Comparison of ENCODE assay signal across 8 cellular contexts in genomic region chr19:49497047-49497789, GRCh38. TPM values are rescaled to one million over a fixed set of nuclear protein-coding genes. Genes with fewer than 3 reads are reported as not detected.
A peak's percentile ranks its signal among the peaks of the same experiment; 100 is the strongest.
DNase-seq lines count a peak whose midpoint lies in the region; ATAC-seq and TF ChIP-seq lines count a peak whose summit lies in the region.

No MANE protein-coding gene starts in this region.

- no peak for TF ChIP-seq CTCF in CD8-positive, alpha-beta T cell (IDR thresholded peaks at IDR 0.05)
- TF ChIP-seq CTCF in brain microvascular endothelial cell (IDR thresholded peaks at IDR 0.05; ENCODE audit: low read depth, low read length, missing control alignments), result no peak

- H3K27ac ChIP-seq in CD8-positive, alpha-beta T cell (ENCODE audit: low read depth, low read length), result peak overlapping the region; percentile 95
- peak overlapping the region; percentile 94 for H3K27ac ChIP-seq in HUES64 (ENCODE audit: low read depth, low read length)
- peak overlapping the region; percentile 92 for H3K27ac ChIP-seq in brain microvascular endothelial cell

- H3K27me3 ChIP-seq in CD8-positive, alpha-beta T cell (ENCODE audit: insufficient read depth, low read length), result no peaks in the 10 kb centered on the region
- H3K27me3 ChIP-seq in HUES64 (ENCODE audit: insufficient read depth, low read length), result no peaks in the 10 kb centered on the region
- H3K27me3 ChIP-seq in brain microvascular endothelial cell (replicated peaks), result no peaks in the 10 kb centered on the region

- peaks cover 56% of the 10 kb centered on the region for H3K36me3 Mint-ChIP-seq in CD8-positive, alpha-beta T cell
- H3K36me3 Mint-ChIP-seq in T-helper 17 cell (ENCODE audit: low read depth), result peaks cover 25% of the 10 kb centered on the region

- WGBS in HUES64, result 43% methylated on average over 22 of the region's 22 CpGs

- H3K36me3 ChIP-seq in CD8-positive, alpha-beta T cell (ENCODE audit: insufficient read depth, low read length), result peaks cover 36% of the 10 kb centered on the region
- H3K36me3 ChIP-seq in HUES64 (ENCODE audit: insufficient read depth, low read length) (peaks cover 41% of the 10 kb centered on the region), brain microvascular endothelial cell (replicated peaks) (peaks cover 46% of the 10 kb centered on the region)

- ATAC-seq in CD8-positive, alpha-beta T cell, result peak; percentile 9
- ATAC-seq in T-helper 17 cell (peak; percentile 16), GM18520 (IDR thresholded peaks at IDR 0.05; ENCODE audit: unreplicated experiment) (no peak)

- no peaks in the 10 kb centered on the region for H3K27me3 Mint-ChIP-seq in CD8-positive, alpha-beta T cell (ENCODE audit: low read depth)
- no peaks in the 10 kb centered on the region for H3K27me3 Mint-ChIP-seq in T-helper 17 cell

- H3K4me1 ChIP-seq in CD8-positive, alpha-beta T cell (ENCODE audit: insufficient read depth, low read length), result peaks cover 39% of the 10 kb centered on the region
- peaks cover 20% of the 10 kb centered on the region for H3K4me1 ChIP-seq in HUES64 (ENCODE audit: insufficient read depth, low read length)

- H3K9me3 ChIP-seq in CD8-positive, alpha-beta T cell (ENCODE audit: low read length), result no peaks in the 10 kb centered on the region
- H3K9me3 ChIP-seq in HUES64 (ENCODE audit: insufficient read depth, low read depth, low read length) (no peaks in the 10 kb centered on the region), T-helper 17 cell (ENCODE audit: control insufficient read depth, low read length, poor library complexity, severe bottlenecking) (no peaks in the 10 kb centered on the region)

- intact Hi-C loops in CD8-positive, alpha-beta T cell (cut with DNase I, micrococcal nuclease), result loop anchor here in 1 of 2 experiments (2.0 kb wide), 2 partner anchors 54 to 322 kb away; partner anchors contain the start of gene MED25

- H3K9ac ChIP-seq in HUES64 (ENCODE audit: low read depth, low read length), result peak overlapping the region; percentile 100

- H3K27ac Mint-ChIP-seq in CD8-positive, alpha-beta T cell, result peak overlapping the region; percentile 98
- peak overlapping the region; percentile 99 for H3K27ac Mint-ChIP-seq in T-helper 17 cell

- H3K4me3 Mint-ChIP-seq in CD8-positive, alpha-beta T cell, result peak overlapping the region; percentile 100
- H3K4me3 Mint-ChIP-seq in T-helper 17 cell, result peak overlapping the region; percentile 100

- no peaks in the 10 kb centered on the region for H3K9me3 Mint-ChIP-seq in CD8-positive, alpha-beta T cell

- POLR2A ChIA-PET in CD8-positive, alpha-beta T cell (lab: Charles Lee), result interaction anchor here (0.6 to 2.4 kb wide), 14 partner anchors 14 to 368 kb away, joined by 3 to 16 read pairs (median 4); partner anchors contain the start of genes ALDH16A1, AP2A1, FLT3LG and NOSIP

- peak; percentile 54 to 82 (median 78) for DNase-seq in CD8-positive, alpha-beta T cell
- DNase-seq in T-helper 17 cell (peak; percentile 65 to 72 (median 65)), brain microvascular endothelial cell (peak; percentile 47), iris pigment epithelial cell (ENCODE audit: low read depth) (peak; percentile 67), islet precursor cell (no peak)
- peak; percentile 75 for DNase-seq in stimulated activated CD4-positive, alpha-beta T cell treated with anti-CD3 and anti-CD28 coated beads, Interleukin-4, amount 100 ng/mL, for 1 hour

- peak overlapping the region; percentile 95 for H3K4me3 ChIP-seq in CD8-positive, alpha-beta T cell (ENCODE audit: low read depth, low read length)
- H3K4me3 ChIP-seq in HUES64 (ENCODE audit: low read length), result peak overlapping the region; percentile 98
- peak overlapping the region; percentile 70 for H3K4me3 ChIP-seq in brain microvascular endothelial cell (ENCODE audit: low read depth, low read length)

- peaks cover 59% of the 10 kb centered on the region for H3K4me1 Mint-ChIP-seq in CD8-positive, alpha-beta T cell (ENCODE audit: low read depth)
- H3K4me1 Mint-ChIP-seq in T-helper 17 cell, result peaks cover 45% of the 10 kb centered on the region

- in situ Hi-C loops in brain microvascular endothelial cell (cut with HindIII; ENCODE audit: low pct_ligation_motif_present, low sequenced_read_pairs), result no loop called here

- CTCF ChIA-PET in CD8-positive, alpha-beta T cell (lab: Charles Lee), result interaction anchor here (0.6 to 5.2 kb wide), 5 partner anchors 9 to 179 kb away, joined by 3 to 27 read pairs (median 4); partner anchors contain the start of gene RPL13A

RNA-seq across cellular contexts. Expression of gene RPS11, which starts 1.0 kb away (rescaled TPM):
- total RNA-seq in CD8-positive, alpha-beta T cell, result 1,000 to 10,000 TPM; 3,746 to 3,873 TPM
- 2,364 TPM for polyA plus RNA-seq in HUES64 (2013, experiment 1 of 2)
- polyA plus RNA-seq in HUES64 (2013, experiment 2 of 2), result 2,511 TPM
- 1,000 to 10,000 TPM; 2,538 to 2,634 TPM for total RNA-seq in T-helper 17 cell

RNA-seq across cellular contexts. Expression of gene RPL13A, which starts 9.8 kb away (rescaled TPM):
- 1,000 to 10,000 TPM; 5,165 to 5,323 TPM for total RNA-seq in CD8-positive, alpha-beta T cell
- 2,534 TPM for polyA plus RNA-seq in HUES64 (2013, experiment 1 of 2)
- 2,729 TPM for polyA plus RNA-seq in HUES64 (2013, experiment 2 of 2)
- 1,000 to 10,000 TPM; 5,253 to 5,291 TPM for total RNA-seq in T-helper 17 cell

RNA-seq across cellular contexts. Expression of gene FCGRT, which starts 15.2 kb away (rescaled TPM):
- total RNA-seq in CD8-positive, alpha-beta T cell, result 10 to 100 TPM; 20.1 to 25.5 TPM
- 14.3 TPM for polyA plus RNA-seq in HUES64 (2013, experiment 1 of 2)
- 24.0 TPM for polyA plus RNA-seq in HUES64 (2013, experiment 2 of 2)
- 10 to 100 TPM; 18.7 to 24.6 TPM for total RNA-seq in T-helper 17 cell

RNA-seq across cellular contexts. Expression of gene FLT3LG, which starts 23.2 kb away (rescaled TPM):
- total RNA-seq in CD8-positive, alpha-beta T cell, result 100 to 1,000 TPM; 246 to 259 TPM
- 0.85 TPM for polyA plus RNA-seq in HUES64 (2013, experiment 1 of 2)
- polyA plus RNA-seq in HUES64 (2013, experiment 2 of 2), result 1.1 TPM
- 100 to 1,000 TPM; 349 to 455 TPM for total RNA-seq in T-helper 17 cell

RNA-seq across cellular contexts. Expression of gene RCN3, which starts 30.6 kb away (rescaled TPM):
- total RNA-seq in CD8-positive, alpha-beta T cell, result 1 to 10 TPM; 1.3 to 2.4 TPM
- 3.3 TPM for polyA plus RNA-seq in HUES64 (2013, experiment 1 of 2)
- polyA plus RNA-seq in HUES64 (2013, experiment 2 of 2), result 3.6 TPM
- 1 to 10 TPM in 1 of 2 donors, under 1 TPM in 1; 0.97 to 1.3 TPM for total RNA-seq in T-helper 17 cell
